8 cellular contexts compared by ENCODE assay signal in the genomic region with DNA sequence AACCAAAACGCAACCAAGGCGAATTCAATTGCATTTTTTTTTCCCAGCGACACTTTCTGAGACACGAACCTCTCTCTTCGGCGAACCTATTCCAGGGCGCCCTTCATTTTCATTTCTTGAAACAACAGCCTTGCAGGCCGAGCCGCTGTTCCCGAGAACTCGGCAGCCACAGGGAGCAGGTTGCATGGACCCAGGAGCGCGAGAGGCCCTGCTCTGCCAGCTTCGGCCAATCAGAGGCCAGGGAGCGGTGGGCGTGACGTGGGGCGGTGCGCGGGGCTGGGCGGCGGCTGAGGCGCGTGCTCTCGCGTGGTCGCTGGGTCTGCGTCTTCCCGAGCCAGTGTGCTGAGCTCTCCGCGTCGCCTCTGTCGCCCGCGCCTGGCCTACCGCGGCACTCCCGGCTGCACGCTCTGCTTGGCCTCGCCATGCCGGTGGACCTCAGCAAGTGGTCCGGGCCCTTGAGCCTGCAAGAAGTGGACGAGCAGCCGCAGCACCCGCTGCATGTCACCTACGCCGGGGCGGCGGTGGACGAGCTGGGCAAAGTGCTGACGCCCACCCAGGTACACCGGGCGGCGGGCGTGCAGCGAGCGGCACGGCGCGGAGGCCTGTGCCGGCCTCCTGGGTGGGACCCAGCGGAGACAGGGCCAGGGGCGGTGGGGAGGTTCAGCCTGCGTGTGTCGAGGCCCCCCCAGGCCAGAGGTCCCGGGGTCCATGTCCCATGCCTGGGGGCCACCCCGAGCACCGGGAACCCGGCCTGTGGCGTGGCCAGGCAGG. TPM values are rescaled to one million over a fixed set of nuclear protein-coding genes. Genes with fewer than 3 reads are reported as not detected.
DNase-seq lines count a peak whose midpoint lies in the region; ATAC-seq and TF ChIP-seq lines count a peak whose summit lies in the region.

TSS of gene PEBP1 (plus strand) at position 337 of the 771 bp plus-strand sequence. CDS start at position 423, 86 bp downstream.

- H3K4me1 ChIP-seq in psoas muscle (peaks cover 8% of the 10 kb centered on the region), urinary bladder (ENCODE audit: insufficient read depth) (peaks cover 4% of the 10 kb centered on the region)

- WGBS in psoas muscle, 3 donors = 0 to 1% (median 1%) methylated on average over 52 to 70 of the region's 70 CpGs
- WGBS in urinary bladder = under 1% methylated on average over 70 of the region's 70 CpGs

- ATAC-seq in HG02852 (IDR thresholded peaks at IDR 0.05; ENCODE audit: unreplicated experiment) (peak; percentile 95), left ventricle myocardium superior (peak; percentile 99), psoas muscle (peak; percentile 94 to 98 (median 96))

- intact Hi-C loops in left ventricle myocardium superior (cut with micrococcal nuclease) (no loop called here), psoas muscle (cut with DNase I) (no loop called here)

- H3K36me3 ChIP-seq in psoas muscle (ENCODE audit: insufficient read depth in 1 of 2, low read depth in 1 of 2) (peaks cover 6 to 33% of the 10 kb centered on the region in 2 donors), urinary bladder (ENCODE audit: insufficient read depth) (no peaks in the 10 kb centered on the region)

- peak within 1 kb of the TSS; percentile 96 for H3K27ac ChIP-seq in angular gyrus (ENCODE audit: low read depth, low read length)
- H3K27ac ChIP-seq in psoas muscle = peak within 1 kb of the TSS; percentile 90
- H3K27ac ChIP-seq in urinary bladder (ENCODE audit: low read depth) = peak within 1 kb of the TSS; percentile 77

- TF ChIP-seq CTCF in GM13976 (IDR thresholded peaks at IDR 0.05; ENCODE audit: borderline replicate concordance, control extremely low read depth, extremely low read depth, insufficient read depth, missing control alignments) = no peak
- no peak for TF ChIP-seq CTCF in psoas muscle (IDR thresholded peaks at IDR 0.05)

- H3K4me3 ChIP-seq in psoas muscle (peak within 1 kb of the TSS; percentile 92), urinary bladder (ENCODE audit: low read depth, low read length) (peak within 1 kb of the TSS; percentile 88)

- DNase-seq in GM13976 (ENCODE audit: low spot score) (peak; percentile 97), NCI-H1694 (lab: John Stamatoyannopoulos, UW) (peak; percentile 68), T-helper 2 cell (peak; percentile 83 to 95 (median 88)), left ventricle myocardium superior (peak; percentile 98), psoas muscle (peak; percentile 95 to 97)

- in situ Hi-C loops in GM13976 (cut with MboI; ENCODE audit: low sequenced_read_pairs, unreplicated experiment) = no loop called here

- H3K27me3 ChIP-seq in psoas muscle (ENCODE audit: insufficient read depth in 3 of 3, low read length in 2 of 3) = no peaks in the 10 kb centered on the region

- H3K9me3 ChIP-seq in psoas muscle = no peaks in the 10 kb centered on the region

RNA-seq across cellular contexts. Expression of gene PEBP1, which starts in this region (rescaled TPM):
- 500 TPM for total RNA-seq in left ventricle myocardium superior
- 100 to 1,000 TPM; 211 to 326 (median 249) TPM for total RNA-seq in psoas muscle
- polyA plus RNA-seq in psoas muscle = 100 to 1,000 TPM; 144 to 287 (median 258) TPM
- 134 TPM for total RNA-seq in urinary bladder
- polyA plus RNA-seq in urinary bladder = 257 TPM

Comparison
In these comparisons a context has a peak if more than half of its experiments do, and no peak if none do; other contexts are left out.
1. Peak in every context shown above with its lines: DNase-seq, ATAC-seq, H3K4me3 ChIP-seq and H3K27ac ChIP-seq.